In genomic region chr10:84204122-84204521, GRCh38 we compare ENCODE assay signal across 9 cellular contexts. TPM values are rescaled to one million over a fixed set of nuclear protein-coding genes. Genes with fewer than 3 reads are reported as not detected.
A peak's percentile ranks its signal among the peaks of the same experiment; 100 is the strongest.
DNase-seq lines count a peak whose midpoint lies in the region; ATAC-seq, FAIRE-seq and TF ChIP-seq lines count a peak whose summit lies in the region.
"Had no signal": no experiment of that assay in that cellular context is flagged by ENCODE, and none has a peak within 500 bp of the region (broad histone marks: within the 10 kb centered on the region; RNA-seq: fewer than 3 reads in every experiment).

No MANE protein-coding gene starts in this region.

- H3K4me3 Mint-ChIP-seq in memory B cell: no peak overlapping the region
- H3K4me3 Mint-ChIP-seq in activated CD8-positive, alpha-beta memory T cell treated with anti-CD3 and anti-CD28 coated beads, Interleukin-2, amount 10 ng/mL, durations not matched to agents 7 days and 5 days: no peak overlapping the region

- FAIRE-seq in RCC 7860 (lab: Jason Lieb, UNC): no peak

- H3K4me3 ChIP-seq in HFF-Myc (replicated peaks; ENCODE audit: low read depth, low read length): no peak overlapping the region

- H3K9me3 Mint-ChIP-seq in memory B cell: no peaks in the 10 kb centered on the region
- no peaks in the 10 kb centered on the region for H3K9me3 Mint-ChIP-seq in activated CD8-positive, alpha-beta memory T cell treated with anti-CD3 and anti-CD28 coated beads, Interleukin-2, amount 10 ng/mL, durations not matched to agents 7 days and 5 days (ENCODE audit: low read depth)

- peaks cover 4% of the 10 kb centered on the region for H3K4me1 Mint-ChIP-seq in memory B cell
- H3K4me1 Mint-ChIP-seq in activated CD8-positive, alpha-beta memory T cell treated with anti-CD3 and anti-CD28 coated beads, Interleukin-2, amount 10 ng/mL, durations not matched to agents 7 days and 5 days: no peaks in the 10 kb centered on the region

- peaks cover 16% of the 10 kb centered on the region for H3K27me3 Mint-ChIP-seq in memory B cell
- H3K27me3 Mint-ChIP-seq in activated CD8-positive, alpha-beta memory T cell treated with anti-CD3 and anti-CD28 coated beads, Interleukin-2, amount 10 ng/mL, durations not matched to agents 7 days and 5 days: peaks cover 11% of the 10 kb centered on the region

- peak; percentile 61 for ATAC-seq in GM18498 (IDR thresholded peaks at IDR 0.05; ENCODE audit: unreplicated experiment)
- ATAC-seq in memory B cell (ENCODE audit: low read depth): peak; percentile 29
- ATAC-seq in activated CD8-positive, alpha-beta memory T cell treated with anti-CD3 and anti-CD28 coated beads, Interleukin-2, amount 10 ng/mL, durations not matched to agents 7 days and 5 days: no peak

- peak; percentile 44 for TF ChIP-seq CTCF in HFF-Myc (IDR thresholded peaks at IDR 0.05; ENCODE audit: low read depth, low read length, missing control alignments)

- H3K27ac Mint-ChIP-seq in memory B cell: no peak overlapping the region
- H3K27ac Mint-ChIP-seq in activated CD8-positive, alpha-beta memory T cell treated with anti-CD3 and anti-CD28 coated beads, Interleukin-2, amount 10 ng/mL, durations not matched to agents 7 days and 5 days: no peak overlapping the region

- CTCF ChIA-PET in activated CD8-positive, alpha-beta memory T cell treated with anti-CD3 and anti-CD28 coated beads, Interleukin-2, amount 10 ng/mL, durations not matched to agents 7 days and 5 days (lab: Charles Lee): interaction anchor here (1.2 to 5.5 kb wide), 3 partner anchors 13 to 56 kb away, joined by 3 to 65 read pairs (median 4); no protein-coding TSS in a partner anchor

- H3K36me3 Mint-ChIP-seq in memory B cell: no peaks in the 10 kb centered on the region
- no peaks in the 10 kb centered on the region for H3K36me3 Mint-ChIP-seq in activated CD8-positive, alpha-beta memory T cell treated with anti-CD3 and anti-CD28 coated beads, Interleukin-2, amount 10 ng/mL, durations not matched to agents 7 days and 5 days

- DNase-seq in HFF-Myc (ENCODE audit: extremely low read depth, low read depth) (no peak), RCC 7860 (ENCODE audit: low spot score) (peak; percentile 42), memory B cell (ENCODE audit: low spot score in 2 of 2) (no peak), amygdala (lab: John Stamatoyannopoulos, UW) (no peak), NCI-H1930 (lab: John Stamatoyannopoulos, UW) (no peak)
- DNase-seq in stimulated activated CD4-positive, alpha-beta T cell treated with anti-CD3 and anti-CD28 coated beads, Interleukin-4, amount 100 ng/mL, for 1 hour: no peak
- no peak for DNase-seq in activated CD8-positive, alpha-beta memory T cell treated with anti-CD3 and anti-CD28 coated beads, Interleukin-2, amount 10 ng/mL, durations not matched to agents 7 days and 5 days
- DNase-seq: NCI-H2081 treated with DMSO at 0.1 percent for 48 hours had no signal

RNA-seq across cellular contexts. Expression of gene CDHR1, which starts 9.8 kb away (rescaled TPM):
- 1 to 10 TPM in 1 of 2 experiments, under 1 TPM in 1; 0.37 to 1.6 TPM for total RNA-seq in activated CD8-positive, alpha-beta memory T cell treated with anti-CD3 and anti-CD28 coated beads, Interleukin-2, amount 10 ng/mL, durations not matched to agents 7 days and 5 days

RNA-seq across cellular contexts. Expression of gene LRIT2, which starts 21.2 kb away (rescaled TPM):
- not detected for total RNA-seq in activated CD8-positive, alpha-beta memory T cell treated with anti-CD3 and anti-CD28 coated beads, Interleukin-2, amount 10 ng/mL, durations not matched to agents 7 days and 5 days

RNA-seq across cellular contexts. Expression of gene GPR15LG, which starts 30.5 kb away (rescaled TPM):
- total RNA-seq in activated CD8-positive, alpha-beta memory T cell treated with anti-CD3 and anti-CD28 coated beads, Interleukin-2, amount 10 ng/mL, durations not matched to agents 7 days and 5 days: not detected

RNA-seq across cellular contexts. Expression of gene LRIT1, which starts 37.2 kb away (rescaled TPM):
- total RNA-seq in activated CD8-positive, alpha-beta memory T cell treated with anti-CD3 and anti-CD28 coated beads, Interleukin-2, amount 10 ng/mL, durations not matched to agents 7 days and 5 days: not detected

RNA-seq across cellular contexts. Expression of gene RGR, which starts 40.7 kb away (rescaled TPM):
- not detected for total RNA-seq in activated CD8-positive, alpha-beta memory T cell treated with anti-CD3 and anti-CD28 coated beads, Interleukin-2, amount 10 ng/mL, durations not matched to agents 7 days and 5 days
